In genomic region chr9:119169222-119169621, GRCh38 we compare ENCODE assay signal across 8 cellular contexts.
A peak's percentile ranks its signal among the peaks of the same experiment; 100 is the strongest.
DNase-seq lines count a peak whose midpoint lies in the region; ATAC-seq and TF ChIP-seq lines count a peak whose summit lies in the region.
"Not testable (repeated sequence)": the region's sequence is repeated elsewhere in the genome, so short reads cannot be mapped to it uniquely, and the experiment has no call there.

No MANE protein-coding gene starts in this region.

- H3K9me3 ChIP-seq in ES-I3 (ENCODE audit: control insufficient read depth, insufficient read depth, low read length); cardiac muscle cell (ENCODE audit: low read depth); iPS-15b (ENCODE audit: control insufficient read depth, insufficient read depth, low read length); lower lobe of right lung; neuronal stem cell (replicated peaks in 1 of 2; ENCODE audit: control insufficient read depth in 2 of 2, insufficient read depth in 1 of 2, low read depth in 1 of 2, low read length in 2 of 2): not testable (repeated sequence)

- not testable (repeated sequence) for ATAC-seq in lower lobe of right lung

- not testable (repeated sequence) for H3K36me3 Mint-ChIP-seq in type B pancreatic cell

- no CpG with 5 or more reads among the region's 27 CpGs for WGBS in neuronal stem cell (ENCODE audit: extremely low coverage in 2 of 2, insufficient read length in 2 of 2, insufficient replicate concordance in 1 of 2), 2 donors

- not testable (repeated sequence) for TF ChIP-seq CTCF in cardiac muscle cell (IDR thresholded peaks at IDR 0.05; ENCODE audit: low read depth, low read length); lower lobe of right lung (IDR thresholded peaks at IDR 0.05); type B pancreatic cell (conservative IDR thresholded peaks at IDR 0.05)

- not testable (repeated sequence) for H4K8ac ChIP-seq in neuronal stem cell (ENCODE audit: low read depth, low read length)

- H2BK120ac ChIP-seq in neuronal stem cell (ENCODE audit: low read depth, low read length) = not testable (repeated sequence)

- peak; percentile 14 for DNase-seq in NCI-H510A treated with DMSO at 0.1 percent for 48 hours (lab: John Stamatoyannopoulos, UW)
- DNase-seq in ecto neural progenitor cell (ENCODE audit: low spot score) = peak; percentile 66
- DNase-seq in cardiac muscle cell (ENCODE audit: low read depth in 1 of 2, low spot score in 1 of 2) = peak in 1 of 2 donors; percentile 32
- not testable (repeated sequence) for DNase-seq in lower lobe of right lung; type B pancreatic cell (ENCODE audit: extremely low spot score, unreplicated experiment)
- peak; percentile 18 for DNase-seq in neuronal stem cell (ENCODE audit: low spot score)

- peak overlapping the region; percentile 31 for H3K4me2 ChIP-seq in neuronal stem cell (ENCODE audit: insufficient read depth, low read length, poor library complexity, severe bottlenecking)

- not testable (repeated sequence) for H3K4ac ChIP-seq in neuronal stem cell (ENCODE audit: low read length)

- not testable (repeated sequence) for H3K14ac ChIP-seq in neuronal stem cell (ENCODE audit: low read length)

- H3K27ac ChIP-seq in cardiac muscle cell (peak overlapping the region; percentile 78), neuronal stem cell (replicated peaks; ENCODE audit: low read length) (peak overlapping the region; percentile 56)
- not testable (repeated sequence) for H3K27ac ChIP-seq in lower lobe of right lung

- not testable (repeated sequence) for H3K4me1 ChIP-seq in ES-I3 (ENCODE audit: insufficient read depth, low read length); cardiac muscle cell (ENCODE audit: low read depth); iPS-15b (ENCODE audit: control insufficient read depth, insufficient read depth, low read length); lower lobe of right lung; neuronal stem cell (ENCODE audit: control insufficient read depth in 2 of 2, insufficient read depth in 1 of 2, low read depth in 1 of 2, low read length in 2 of 2)

- H2BK15ac ChIP-seq in neuronal stem cell (ENCODE audit: low read length) = not testable (repeated sequence)

- not testable (repeated sequence) for H2AK5ac ChIP-seq in neuronal stem cell (ENCODE audit: low read depth, low read length)

- H4K91ac ChIP-seq in neuronal stem cell (ENCODE audit: low read depth, low read length, poor library complexity) = not testable (repeated sequence)

- H2BK12ac ChIP-seq in neuronal stem cell (ENCODE audit: low read length) = not testable (repeated sequence)

- H3K4me1 Mint-ChIP-seq in type B pancreatic cell (ENCODE audit: unreplicated experiment) = not testable (repeated sequence)

- not testable (repeated sequence) for H3K9me3 Mint-ChIP-seq in type B pancreatic cell

- not testable (repeated sequence) for H3K23ac ChIP-seq in neuronal stem cell (ENCODE audit: low read depth, low read length, poor library complexity)

- peak overlapping the region; percentile 27 for H3K18ac ChIP-seq in neuronal stem cell (ENCODE audit: low read length)

- intact Hi-C loops in lower lobe of right lung (cut with DNase I) = not testable (repeated sequence)

- not testable (repeated sequence) for H3K27me3 ChIP-seq in cardiac muscle cell; iPS-15b (ENCODE audit: control insufficient read depth, insufficient read depth, low read length); lower lobe of right lung (ENCODE audit: low read depth); neuronal stem cell (ENCODE audit: control insufficient read depth in 3 of 3, insufficient read depth in 3 of 3, low read depth in 1 of 3, low read length in 3 of 3)

- not testable (repeated sequence) for H3K36me3 ChIP-seq in ES-I3 (ENCODE audit: insufficient read depth, low read length); cardiac muscle cell; iPS-15b (ENCODE audit: control insufficient read depth, insufficient read depth, low read length); lower lobe of right lung; neuronal stem cell (replicated peaks in 1 of 2; ENCODE audit: control insufficient read depth in 2 of 2, insufficient read depth in 2 of 2, low read length in 2 of 2)

- not testable (repeated sequence) for H2BK5ac ChIP-seq in neuronal stem cell (ENCODE audit: low read length)

- peak overlapping the region; percentile 82 for H3K4me3 Mint-ChIP-seq in type B pancreatic cell

- H2AFZ ChIP-seq in neuronal stem cell (ENCODE audit: low read length) = peak overlapping the region; percentile 79

- H3K9ac ChIP-seq in ES-I3 (ENCODE audit: low read depth, low read length) (peak overlapping the region; percentile 82), iPS-15b (ENCODE audit: low read depth, low read length) (peak overlapping the region; percentile 70)
- not testable (repeated sequence) for H3K9ac ChIP-seq in neuronal stem cell (ENCODE audit: low read depth, low read length, poor library complexity)

- H3K27ac Mint-ChIP-seq in type B pancreatic cell = peak overlapping the region; percentile 48

- peak overlapping the region; percentile 24 for H3K4me3 ChIP-seq in cardiac muscle cell
- peak overlapping the region; percentile 49 for H3K4me3 ChIP-seq in iPS-15b (ENCODE audit: low read depth, low read length)
- peak overlapping the region; percentile 25 for H3K4me3 ChIP-seq in lower lobe of right lung
- H3K4me3 ChIP-seq in neuronal stem cell (ENCODE audit: low read length in 2 of 2) = not testable (repeated sequence)

- not testable (repeated sequence) for H3K79me1 ChIP-seq in neuronal stem cell (ENCODE audit: low read depth, low read length)

- H3K27me3 Mint-ChIP-seq in type B pancreatic cell = not testable (repeated sequence)
